ENCODE assay signal across 27 cellular contexts in the genomic region with DNA sequence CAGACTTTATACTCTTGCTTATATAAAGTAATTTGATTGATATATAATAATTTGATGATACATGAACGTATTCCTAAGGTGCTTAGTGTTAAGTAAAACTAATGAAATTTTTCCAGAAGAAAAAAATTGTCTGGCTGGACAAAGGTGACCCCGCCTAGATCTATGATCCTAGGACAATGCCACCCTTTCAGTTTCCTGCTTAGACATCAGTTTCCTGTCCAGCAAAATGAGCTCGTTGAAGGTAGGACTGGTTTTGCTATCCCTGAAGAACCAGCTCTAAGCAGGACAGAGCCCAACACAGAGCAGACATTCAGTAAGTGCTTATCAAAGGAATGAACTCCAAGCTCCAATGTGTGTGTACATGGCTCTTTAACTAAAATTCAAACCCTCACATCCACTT.
"Had no signal": no experiment of that assay in that cellular context is flagged by ENCODE, and none has a peak within 500 bp of the region (broad histone marks: within the 10 kb centered on the region; RNA-seq: fewer than 3 reads in every experiment).

No MANE protein-coding gene starts in this region.

- DNase-seq: activated B cell treated with CpG ODN at 0.5 μM for 24 hours; activated CD4-positive, alpha-beta T cell treated with anti-CD3 and anti-CD28 coated beads for 48 hours; activated CD4-positive, alpha-beta T cell treated with anti-CD3 and anti-CD28 coated beads, Interleukin-2, amount 50 U/mL, for 1 hour; activated CD4-positive, alpha-beta T cell treated with anti-CD3 and anti-CD28 coated beads, Interleukin-2, amount 50 U/mL, for 48 hours; activated CD8-positive, alpha-beta memory T cell treated with anti-CD3 and anti-CD28 coated beads for 24 hours; activated CD8-positive, alpha-beta T cell treated with anti-CD3 and anti-CD28 coated beads for 36 hours; activated effector memory CD4-positive, alpha-beta T cell treated with Interleukin-2 at 50 U/mL for 16 hours; activated gamma-delta T cell treated with Interleukin-2 at 50 U/mL for 16 hours; activated naive CD4-positive, alpha-beta T cell treated with anti-CD3 and anti-CD28 coated beads, Interleukin-2, amount 50 U/mL, for 16 hours; activated naive CD4-positive, alpha-beta T cell treated with Interleukin-2 at 50 U/mL for 16 hours; activated T-cell treated with anti-CD3 and anti-CD28 coated beads, Interleukin-2, amount 50 U/mL, for 4 hours; amniotic stem cell; anterior cingulate cortex; brain microvascular endothelial cell; dorsolateral prefrontal cortex; effector memory CD4-positive, alpha-beta T cell; endodermal cell; foreskin keratinocyte; gastrocnemius medialis; heart right ventricle; T-helper 17 cell; T1000; WERI-Rb-1 had no signal

- H3K36me3 ChIP-seq: brain microvascular endothelial cell, esophagus muscularis mucosa, gastrocnemius medialis, heart right ventricle, WERI-Rb-1 had no signal

- H3K27me3 ChIP-seq: brain microvascular endothelial cell, dorsolateral prefrontal cortex, esophagus muscularis mucosa, foreskin keratinocyte, gastrocnemius medialis, heart right ventricle had no signal

- H3K4me1 ChIP-seq: esophagus muscularis mucosa, foreskin keratinocyte, gastrocnemius medialis, heart right ventricle had no signal

- H3K27ac ChIP-seq: brain microvascular endothelial cell, coronary artery, dorsolateral prefrontal cortex, esophagus muscularis mucosa, foreskin keratinocyte, gastrocnemius medialis, heart right ventricle, WERI-Rb-1 had no signal

- ATAC-seq: activated CD4-positive, CD25-positive, alpha-beta regulatory T cell treated with anti-CD3 and anti-CD28 coated beads, Interleukin-2, amount 50 U/mL, for 24 hours; activated CD8-positive, alpha-beta T cell treated with anti-CD3 and anti-CD28 coated beads for 36 hours; activated T-cell treated with anti-CD3 and anti-CD28 coated beads, Interleukin-2, amount 50 U/mL, for 4 hours; activated T-helper 17 cell treated with anti-CD3 and anti-CD28 coated beads, Interleukin-2, amount 50 U/mL, for 72 hours; foreskin keratinocyte; gastrocnemius medialis; heart right ventricle; T-helper 17 cell had no signal

- H3K4me3 ChIP-seq: coronary artery, dorsolateral prefrontal cortex, esophagus muscularis mucosa, gastrocnemius medialis, heart right ventricle had no signal

- H3K9me3 ChIP-seq: esophagus muscularis mucosa, gastrocnemius medialis, heart right ventricle had no signal
